8 cellular contexts compared by ENCODE assay signal in the genomic region with DNA sequence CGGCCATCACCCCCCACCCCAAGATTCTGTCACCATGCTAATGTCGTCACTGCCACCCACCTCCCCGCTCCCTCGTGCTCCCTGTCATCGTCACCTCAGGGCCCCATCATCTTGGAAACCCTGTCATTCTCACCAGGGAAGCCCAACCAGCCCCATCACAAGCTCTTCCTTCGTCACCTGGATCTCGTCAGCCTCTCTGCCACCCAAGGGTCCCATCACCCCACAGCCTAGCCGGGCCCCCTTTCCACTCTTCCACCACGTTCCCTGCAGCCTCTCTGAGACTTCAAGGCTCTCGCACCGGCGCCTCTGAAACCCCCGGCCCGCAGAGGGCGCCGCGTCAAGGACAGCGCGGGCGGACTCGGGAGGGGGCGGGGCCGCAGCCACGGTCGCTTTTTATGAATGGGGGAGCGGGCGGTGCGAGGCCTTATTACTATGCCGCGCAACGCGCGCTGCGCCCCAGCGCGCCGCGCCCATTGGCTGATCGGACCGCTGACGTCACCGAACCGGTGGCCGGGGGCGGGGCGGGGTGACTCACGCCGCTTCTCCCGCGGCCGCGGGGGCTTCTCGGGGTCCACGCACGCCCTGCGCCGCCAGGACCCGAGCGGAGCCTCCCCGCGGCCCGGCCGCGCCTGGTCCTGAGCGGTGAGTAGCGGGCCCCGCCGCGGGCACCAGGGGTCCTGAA. TPM values are rescaled to one million over a fixed set of nuclear protein-coding genes. Genes with fewer than 3 reads are reported as not detected.
DNase-seq lines count a peak whose midpoint lies in the region; ATAC-seq, FAIRE-seq and TF ChIP-seq lines count a peak whose summit lies in the region.

A gene with protein sequence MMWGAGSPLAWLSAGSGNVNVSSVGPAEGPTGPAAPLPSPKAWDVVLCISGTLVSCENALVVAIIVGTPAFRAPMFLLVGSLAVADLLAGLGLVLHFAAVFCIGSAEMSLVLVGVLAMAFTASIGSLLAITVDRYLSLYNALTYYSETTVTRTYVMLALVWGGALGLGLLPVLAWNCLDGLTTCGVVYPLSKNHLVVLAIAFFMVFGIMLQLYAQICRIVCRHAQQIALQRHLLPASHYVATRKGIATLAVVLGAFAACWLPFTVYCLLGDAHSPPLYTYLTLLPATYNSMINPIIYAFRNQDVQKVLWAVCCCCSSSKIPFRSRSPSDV (plus strand): TSS at position 527 of the 682 bp plus-strand sequence. CDS start 1,177 bp downstream, outside the sequence.

- WGBS in hepatocyte (ENCODE audit: low lambda C conversion rate, missing lambda C conversion rate), result 6% methylated on average over 29 of the region's 69 CpGs

- no peak for TF ChIP-seq POLR2A in GM12891 (IDR thresholded peaks at IDR 0.05; ENCODE audit: low read depth, low read length)

- H4K20me1 ChIP-seq in hepatocyte (ENCODE audit: insufficient read depth, poor library complexity, severe bottlenecking), result no peaks in the 10 kb centered on the region

- no peaks in the 10 kb centered on the region for H3K36me3 ChIP-seq in hepatocyte (replicated peaks; ENCODE audit: insufficient read depth, low read depth)

- peak; percentile 95 for DNase-seq in GM12891 (ENCODE audit: insufficient read length, low spot score)
- DNase-seq in NCI-H1694 treated with DMSO at 0.1 percent for 48 hours (lab: John Stamatoyannopoulos, UW), result peak; percentile 77
- peak; percentile 95 for DNase-seq in T-helper 9 cell
- DNase-seq in astrocyte of the cerebellum (ENCODE audit: low read depth), result peak; percentile 73
- DNase-seq in hepatocyte (ENCODE audit: low spot score), result peak; percentile 97
- DNase-seq in retinal pigment epithelial cell (ENCODE audit: low read depth), result peak; percentile 62
- DNase-seq in cortex of kidney (lab: John Stamatoyannopoulos, UW), result no peak

- no peaks in the 10 kb centered on the region for H3K9me2 ChIP-seq in hepatocyte (replicated peaks; ENCODE audit: insufficient read depth)

- peak; percentile 67 for ATAC-seq in HG02884 (IDR thresholded peaks at IDR 0.05; ENCODE audit: unreplicated experiment)

- no peak within 1 kb of the TSS for H3K27ac ChIP-seq in hepatocyte

- no peaks in the 10 kb centered on the region for H3K79me2 ChIP-seq in hepatocyte

- in situ Hi-C loops in astrocyte of the cerebellum (cut with HindIII; ENCODE audit: low sequenced_read_pairs), result no loop called here

- H3K9me3 ChIP-seq in hepatocyte (ENCODE audit: low read depth), result no peaks in the 10 kb centered on the region

- FAIRE-seq in GM12891 (lab: Jason Lieb, UNC), result peak; percentile 98

- H3K4me1 ChIP-seq in hepatocyte (ENCODE audit: insufficient read depth), result peaks cover 8% of the 10 kb centered on the region

- H3K27me3 ChIP-seq in hepatocyte, result no peaks in the 10 kb centered on the region

- H2AFZ ChIP-seq in hepatocyte, result peak within 1 kb of the TSS; percentile 60

- peak; percentile 61 for TF ChIP-seq CTCF in astrocyte of the cerebellum (IDR thresholded peaks at IDR 0.05; ENCODE audit: low read depth, low read length, missing control alignments)
- TF ChIP-seq CTCF in hepatocyte (IDR thresholded peaks at IDR 0.05; ENCODE audit: poor library complexity), result peak; percentile 67
- TF ChIP-seq CTCF in retinal pigment epithelial cell (conservative IDR thresholded peaks at IDR 0.05; ENCODE audit: low read depth, low read length), result peak; percentile 59

- peak within 1 kb of the TSS; percentile 92 for H3K4me2 ChIP-seq in hepatocyte

- H3K4me3 ChIP-seq in astrocyte of the cerebellum (ENCODE audit: low read depth, low read length) (peak within 1 kb of the TSS; percentile 71), hepatocyte (peak within 1 kb of the TSS; percentile 48), retinal pigment epithelial cell (ENCODE audit: low read length) (peak within 1 kb of the TSS; percentile 83)

TF ChIP-seq in GM12891, 5 proteins besides CTCF, POLR2A, EP300 and RAD21:
- TF ChIP-seq SPI1 (IDR thresholded peaks at IDR 0.05; ENCODE audit: low read depth, low read length) (no peak), TAF1 (IDR thresholded peaks at IDR 0.05; ENCODE audit: low read depth, low read length) (no peak), POLR2AphosphoS5 (IDR thresholded peaks at IDR 0.05; ENCODE audit: low read depth, low read length) (no peak), PAX5 (IDR thresholded peaks at IDR 0.05; ENCODE audit: insufficient read depth, low read length, severe bottlenecking) (no peak), POU2F2 (IDR thresholded peaks at IDR 0.05; ENCODE audit: low read depth, low read length) (no peak)
TF ChIP-seq in GM12891: peak in this region for 0.

RNA-seq across cellular contexts. Expression of the gene that starts here (rescaled TPM):
- 0.64 TPM for polyA plus RNA-seq in GM12891 (2012; ENCODE audit: low read depth, missing spikeins)
- total RNA-seq in hepatocyte, result 0.32 and 0.47 TPM in 2 replicates
- 1.5 and 2.2 TPM in 2 replicates for polyA plus RNA-seq in hepatocyte
